ENCODE assay signal across 12 cellular contexts in genomic region chr10:122164815-122165491, GRCh38.
DNase-seq lines count a peak whose midpoint lies in the region; ATAC-seq, FAIRE-seq and TF ChIP-seq lines count a peak whose summit lies in the region.
"Had no signal": no experiment of that assay in that cellular context is flagged by ENCODE, and none has a peak within 500 bp of the region (broad histone marks: within the 10 kb centered on the region; RNA-seq: fewer than 3 reads in every experiment).

No MANE protein-coding gene starts in this region.

- H3K27me3 ChIP-seq in H7 (ENCODE audit: control insufficient read depth, insufficient read depth, low read length) (peaks cover 2% of the 10 kb centered on the region; the same call in 1 of the 2 replicates), iPS-18a (ENCODE audit: control insufficient read depth, insufficient read depth, low read length) (no peaks in the 10 kb centered on the region), pancreas (no peaks in the 10 kb centered on the region), testis (no peaks in the 10 kb centered on the region)
- H3K27me3 ChIP-seq: adrenal gland had no signal

- peaks cover 44% of the 10 kb centered on the region for H3K4me1 ChIP-seq in iPS-18a (ENCODE audit: control insufficient read depth, low read depth, low read length)
- H3K4me1 ChIP-seq in pancreas: peaks cover 0 to 7% (median 5%) of the 10 kb centered on the region in 3 donors
- H3K4me1 ChIP-seq in testis: peaks cover 10% of the 10 kb centered on the region

- H3K9me3 ChIP-seq in iPS-18a (ENCODE audit: control insufficient read depth, low read depth, low read length): no peaks in the 10 kb centered on the region
- H3K9me3 ChIP-seq in pancreas: no peaks in the 10 kb centered on the region
- no peaks in the 10 kb centered on the region for H3K9me3 ChIP-seq in testis
- H3K9me3 ChIP-seq: adrenal gland had no signal

- TF ChIP-seq CTCF in pancreas (IDR thresholded peaks at IDR 0.05): no peak
- TF ChIP-seq CTCF in testis (IDR thresholded peaks at IDR 0.05): no peak

- TF ChIP-seq POLR2A in testis (IDR thresholded peaks at IDR 0.05): no peak

- H3K4me3 ChIP-seq in H7 (ENCODE audit: insufficient read depth, low read depth, low read length) (peak overlapping the region; percentile 72), iPS-18a (ENCODE audit: low read length) (peak overlapping the region; percentile 78), pancreas (no peak overlapping the region), testis (no peak overlapping the region)
- H3K4me3 ChIP-seq: adrenal gland had no signal

- WGBS in pancreas, 2 donors: 26 to 30% methylated on average over 17 of the region's 17 CpGs
- WGBS in testis, 2 donors: 61 to 67% methylated on average over 17 of the region's 17 CpGs

- H3K9ac ChIP-seq in iPS-18a (ENCODE audit: low read length): peak overlapping the region; percentile 89

- ATAC-seq in pancreas (peak; percentile 74 to 89 (median 78)), GM21381 (IDR thresholded peaks at IDR 0.05; ENCODE audit: unreplicated experiment) (no peak)
- ATAC-seq: stimulated activated effector memory CD8-positive, alpha-beta T cell treated with anti-CD3 and anti-CD28 coated beads, Interleukin-12 subunit alpha, Interleukin-12 subunit beta, amount 100 ng/mL, for 72 hours had no signal

- H3K36me3 ChIP-seq in H7 (replicated peaks; ENCODE audit: control insufficient read depth, insufficient read depth, low read length) (no peaks in the 10 kb centered on the region), iPS-18a (ENCODE audit: control insufficient read depth, low read depth, low read length) (peaks cover 6% of the 10 kb centered on the region), pancreas (no peaks in the 10 kb centered on the region), testis (ENCODE audit: low read depth, missing control alignments) (no peaks in the 10 kb centered on the region)
- H3K36me3 ChIP-seq: adrenal gland had no signal

- intact Hi-C loops in pancreas (cut with DNase I): no loop called here
- intact Hi-C loops in testis (cut with DNase I; ENCODE audit: low total_unique reads): no loop called here

- no peak for FAIRE-seq in pancreas (lab: Jason Lieb, UNC)
- FAIRE-seq: endometrium had no signal

- DNase-seq in H7: no peak
- DNase-seq in NCI-H526 treated with DMSO at 0.1 percent for 48 hours (lab: John Stamatoyannopoulos, UW): peak; percentile 30
- peak in 3 of 6 donors; percentile 29 to 43 (median 35) for DNase-seq in pancreas
- no peak for DNase-seq in testis
- DNase-seq in effector CD8-positive, alpha-beta T cell (lab: John Stamatoyannopoulos, UW): no peak
- DNase-seq in NCI-H82 (lab: John Stamatoyannopoulos, UW): no peak
- DNase-seq: DND-41 had no signal

- H3K27ac ChIP-seq in iPS-18a (ENCODE audit: low read length) (no peak overlapping the region), pancreas (no peak overlapping the region), testis (no peak overlapping the region)

Comparison
In these comparisons a context has a peak if more than half of its experiments do, and no peak if none do; other contexts are left out.
1. H3K4me3 ChIP-seq: peak in H7 (single experiment) and iPS-18a (single experiment); none in pancreas (0 of 4) and testis (0 of 2).